In the genomic region with DNA sequence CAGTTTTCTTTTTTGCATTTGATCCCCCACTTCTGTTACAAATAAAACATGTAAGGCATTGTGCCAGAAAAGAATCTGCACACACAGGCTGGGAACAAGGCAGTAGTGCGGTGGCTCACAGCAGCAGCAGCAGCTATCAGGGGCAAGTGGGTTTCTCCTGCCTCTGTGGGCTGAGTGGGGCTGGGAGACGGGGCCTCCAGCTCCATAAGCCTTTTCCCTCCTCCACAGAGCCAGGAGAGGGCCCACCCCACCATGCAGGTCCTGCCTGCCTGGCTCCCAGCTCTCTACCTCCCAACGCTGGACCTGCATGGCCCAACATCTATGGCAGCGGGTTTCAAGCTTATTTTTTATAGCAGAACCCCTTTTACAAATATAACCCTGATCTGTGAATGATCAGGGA, we compare ENCODE assay signal across 2 cellular contexts.
TF ChIP-seq lines count a peak whose summit lies in the region.

No MANE protein-coding gene starts in this region.

TF ChIP-seq in SK-N-SH, 30 proteins besides CTCF, POLR2A, EP300 and RAD21:
- TF ChIP-seq, protein P1, sequence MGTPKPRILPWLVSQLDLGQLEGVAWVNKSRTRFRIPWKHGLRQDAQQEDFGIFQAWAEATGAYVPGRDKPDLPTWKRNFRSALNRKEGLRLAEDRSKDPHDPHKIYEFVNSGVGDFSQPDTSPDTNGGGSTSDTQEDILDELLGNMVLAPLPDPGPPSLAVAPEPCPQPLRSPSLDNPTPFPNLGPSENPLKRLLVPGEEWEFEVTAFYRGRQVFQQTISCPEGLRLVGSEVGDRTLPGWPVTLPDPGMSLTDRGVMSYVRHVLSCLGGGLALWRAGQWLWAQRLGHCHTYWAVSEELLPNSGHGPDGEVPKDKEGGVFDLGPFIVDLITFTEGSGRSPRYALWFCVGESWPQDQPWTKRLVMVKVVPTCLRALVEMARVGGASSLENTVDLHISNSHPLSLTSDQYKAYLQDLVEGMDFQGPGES (IDR thresholded peaks at IDR 0.05; ENCODE audit: low read depth, low read length) = no peak
- TF ChIP-seq, protein P2, sequence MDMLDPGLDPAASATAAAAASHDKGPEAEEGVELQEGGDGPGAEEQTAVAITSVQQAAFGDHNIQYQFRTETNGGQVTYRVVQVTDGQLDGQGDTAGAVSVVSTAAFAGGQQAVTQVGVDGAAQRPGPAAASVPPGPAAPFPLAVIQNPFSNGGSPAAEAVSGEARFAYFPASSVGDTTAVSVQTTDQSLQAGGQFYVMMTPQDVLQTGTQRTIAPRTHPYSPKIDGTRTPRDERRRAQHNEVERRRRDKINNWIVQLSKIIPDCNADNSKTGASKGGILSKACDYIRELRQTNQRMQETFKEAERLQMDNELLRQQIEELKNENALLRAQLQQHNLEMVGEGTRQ (IDR thresholded peaks at IDR 0.05; ENCODE audit: borderline replicate concordance, low read depth, low read length) = no peak
- TF ChIP-seq JUND (IDR thresholded peaks at IDR 0.05) (no peak), FOSL2 (IDR thresholded peaks at IDR 0.05; ENCODE audit: borderline replicate concordance, low read depth) (no peak), MEF2A (IDR thresholded peaks at IDR 0.05; ENCODE audit: borderline replicate concordance, low read depth) (no peak), SMC3 (IDR thresholded peaks at IDR 0.05; ENCODE audit: low read depth, low read length) (no peak)
TF ChIP-seq in SK-N-SH: peak in this region for 0.

TF ChIP-seq in SK-N-SH treated with all-trans-retinoic acid at 6 μM for 48 hours, 23 proteins besides CTCF, POLR2A, EP300 and RAD21:
- TF ChIP-seq ARNTL (CRISPR knock-in tag; IDR thresholded peaks at IDR 0.05; ENCODE audit: borderline replicate concordance, low read depth) (no peak), SNAI2 (CRISPR knock-in tag; IDR thresholded peaks at IDR 0.05) (no peak), CSDC2 (CRISPR knock-in tag; IDR thresholded peaks at IDR 0.05) (no peak), BACH2 (CRISPR knock-in tag; IDR thresholded peaks at IDR 0.05; ENCODE audit: borderline replicate concordance) (no peak), ZNF8 (CRISPR knock-in tag; IDR thresholded peaks at IDR 0.05) (no peak), ZNF70 (CRISPR knock-in tag; IDR thresholded peaks at IDR 0.05) (no peak), ZNF565 (CRISPR knock-in tag; conservative IDR thresholded peaks at IDR 0.05; ENCODE audit: low read depth) (no peak)
- TF ChIP-seq, protein P3, sequence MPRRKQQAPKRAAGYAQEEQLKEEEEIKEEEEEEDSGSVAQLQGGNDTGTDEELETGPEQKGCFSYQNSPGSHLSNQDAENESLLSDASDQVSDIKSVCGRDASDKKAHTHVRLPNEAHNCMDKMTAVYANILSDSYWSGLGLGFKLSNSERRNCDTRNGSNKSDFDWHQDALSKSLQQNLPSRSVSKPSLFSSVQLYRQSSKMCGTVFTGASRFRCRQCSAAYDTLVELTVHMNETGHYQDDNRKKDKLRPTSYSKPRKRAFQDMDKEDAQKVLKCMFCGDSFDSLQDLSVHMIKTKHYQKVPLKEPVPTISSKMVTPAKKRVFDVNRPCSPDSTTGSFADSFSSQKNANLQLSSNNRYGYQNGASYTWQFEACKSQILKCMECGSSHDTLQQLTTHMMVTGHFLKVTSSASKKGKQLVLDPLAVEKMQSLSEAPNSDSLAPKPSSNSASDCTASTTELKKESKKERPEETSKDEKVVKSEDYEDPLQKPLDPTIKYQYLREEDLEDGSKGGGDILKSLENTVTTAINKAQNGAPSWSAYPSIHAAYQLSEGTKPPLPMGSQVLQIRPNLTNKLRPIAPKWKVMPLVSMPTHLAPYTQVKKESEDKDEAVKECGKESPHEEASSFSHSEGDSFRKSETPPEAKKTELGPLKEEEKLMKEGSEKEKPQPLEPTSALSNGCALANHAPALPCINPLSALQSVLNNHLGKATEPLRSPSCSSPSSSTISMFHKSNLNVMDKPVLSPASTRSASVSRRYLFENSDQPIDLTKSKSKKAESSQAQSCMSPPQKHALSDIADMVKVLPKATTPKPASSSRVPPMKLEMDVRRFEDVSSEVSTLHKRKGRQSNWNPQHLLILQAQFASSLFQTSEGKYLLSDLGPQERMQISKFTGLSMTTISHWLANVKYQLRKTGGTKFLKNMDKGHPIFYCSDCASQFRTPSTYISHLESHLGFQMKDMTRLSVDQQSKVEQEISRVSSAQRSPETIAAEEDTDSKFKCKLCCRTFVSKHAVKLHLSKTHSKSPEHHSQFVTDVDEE (CRISPR knock-in tag; IDR thresholded peaks at IDR 0.05) = no peak
TF ChIP-seq in SK-N-SH treated with all-trans-retinoic acid at 6 μM for 48 hours: peak in this region for 0.
